8 cellular contexts compared by ENCODE assay signal in the genomic region with DNA sequence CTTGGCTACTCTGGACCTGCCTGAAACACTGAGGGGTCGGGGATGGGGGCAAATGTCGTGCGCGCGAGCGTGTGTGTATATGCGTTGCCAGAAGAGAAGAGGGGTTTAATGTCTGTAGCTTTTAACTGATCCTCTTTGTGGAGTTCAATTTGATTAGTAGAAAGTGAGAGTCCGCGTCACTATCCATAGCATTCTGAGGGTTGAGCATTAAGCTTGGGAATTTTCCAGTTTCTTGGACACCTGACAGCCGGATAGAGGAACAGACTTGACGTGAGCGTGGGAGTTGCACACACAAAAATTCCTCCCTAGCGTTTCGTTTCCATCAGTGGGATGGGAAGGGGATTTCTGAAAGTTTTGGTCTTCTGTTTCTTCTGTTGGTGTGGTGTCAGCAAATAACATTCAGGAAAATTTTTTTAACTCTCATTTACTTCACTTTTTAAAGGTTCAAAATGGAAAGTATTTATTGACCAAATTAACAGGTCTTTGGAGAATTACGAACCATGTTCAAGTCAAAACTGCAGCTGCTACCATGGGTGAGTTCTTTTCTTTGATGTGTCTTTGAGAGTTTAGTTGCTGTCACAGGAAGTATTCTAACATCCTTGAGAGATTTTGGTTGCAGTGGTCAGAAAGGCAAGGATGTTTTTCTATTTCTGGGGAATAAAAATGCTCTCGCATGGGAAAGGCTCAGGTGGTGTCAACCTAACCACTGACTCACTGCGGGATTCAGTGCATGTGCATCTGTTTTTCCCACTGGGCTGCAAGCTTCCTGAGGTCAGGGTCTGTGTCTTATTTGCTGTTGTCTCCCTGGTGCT. TPM values are rescaled to one million over a fixed set of nuclear protein-coding genes. Genes with fewer than 3 reads are reported as not detected.
A peak's percentile ranks its signal among the peaks of the same experiment; 100 is the strongest.
DNase-seq lines count a peak whose midpoint lies in the region; ATAC-seq, FAIRE-seq and TF ChIP-seq lines count a peak whose summit lies in the region.

No MANE protein-coding gene starts in this region.

- H3K27me3 ChIP-seq in neuronal stem cell (ENCODE audit: control insufficient read depth in 3 of 3, insufficient read depth in 3 of 3, low read depth in 1 of 3, low read length in 3 of 3), result no peaks in the 10 kb centered on the region

- no peaks in the 10 kb centered on the region for H3K9me3 Mint-ChIP-seq in T-helper 2 cell treated with Interferon-gamma antibody and Interleukin-4, amounts not matched to agents 5 μg/mL and 100 μg/mL, for 36 hours

- no peak overlapping the region for H2BK5ac ChIP-seq in neuronal stem cell (ENCODE audit: low read length)

- H3K27ac ChIP-seq in 22Rv1, result peak overlapping the region; percentile 52
- H3K27ac ChIP-seq in neuronal stem cell (replicated peaks; ENCODE audit: low read length), result no peak overlapping the region

- H3K4me3 ChIP-seq in fibroblast of pulmonary artery (replicated peaks; ENCODE audit: low read depth, low read length) (peak overlapping the region; percentile 90), neuronal stem cell (ENCODE audit: low read length in 2 of 2) (peak overlapping the region; percentile 84 to 89)

- H3K23ac ChIP-seq in neuronal stem cell (ENCODE audit: low read depth, low read length, poor library complexity), result no peak overlapping the region

- ATAC-seq in HG03135 (IDR thresholded peaks at IDR 0.05; ENCODE audit: unreplicated experiment), result peak; percentile 51

- peak overlapping the region; percentile 98 for H2AFZ ChIP-seq in neuronal stem cell (ENCODE audit: low read length)

- no peak overlapping the region for H4K8ac ChIP-seq in neuronal stem cell (ENCODE audit: low read depth, low read length)

- H2BK15ac ChIP-seq in neuronal stem cell (ENCODE audit: low read length), result no peak overlapping the region

- H3K4me2 ChIP-seq in neuronal stem cell (ENCODE audit: insufficient read depth, low read length, poor library complexity, severe bottlenecking), result peak overlapping the region; percentile 71

- H4K91ac ChIP-seq in neuronal stem cell (ENCODE audit: low read depth, low read length, poor library complexity), result no peak overlapping the region

- H2BK120ac ChIP-seq in neuronal stem cell (ENCODE audit: low read depth, low read length), result no peak overlapping the region

- peak overlapping the region; percentile 89 for H3K27ac Mint-ChIP-seq in T-helper 2 cell treated with Interferon-gamma antibody and Interleukin-4, amounts not matched to agents 5 μg/mL and 100 μg/mL, for 36 hours

- H3K9ac ChIP-seq in neuronal stem cell (ENCODE audit: low read depth, low read length, poor library complexity), result peak overlapping the region; percentile 90

- peaks cover 6 to 33% of the 10 kb centered on the region in 2 donors for H3K36me3 ChIP-seq in neuronal stem cell (replicated peaks in 1 of 2; ENCODE audit: control insufficient read depth in 2 of 2, insufficient read depth in 2 of 2, low read length in 2 of 2)

- H2AK5ac ChIP-seq in neuronal stem cell (ENCODE audit: low read depth, low read length), result no peak overlapping the region

- H3K14ac ChIP-seq in neuronal stem cell (ENCODE audit: low read length), result no peak overlapping the region

- peak overlapping the region; percentile 98 for H3K18ac ChIP-seq in neuronal stem cell (ENCODE audit: low read length)

- peak overlapping the region; percentile 95 for H3K4me3 Mint-ChIP-seq in T-helper 2 cell treated with Interferon-gamma antibody and Interleukin-4, amounts not matched to agents 5 μg/mL and 100 μg/mL, for 36 hours

- no peak overlapping the region for H2BK12ac ChIP-seq in neuronal stem cell (ENCODE audit: low read length)

- H3K79me1 ChIP-seq in neuronal stem cell (ENCODE audit: low read depth, low read length), result no peaks in the 10 kb centered on the region

- no peaks in the 10 kb centered on the region for H3K27me3 Mint-ChIP-seq in T-helper 2 cell treated with Interferon-gamma antibody and Interleukin-4, amounts not matched to agents 5 μg/mL and 100 μg/mL, for 36 hours (ENCODE audit: low read depth)

- TF ChIP-seq CTCF in 22Rv1 (IDR thresholded peaks at IDR 0.05) (no peak; the same call in 1 of the 2 replicates), fibroblast of pulmonary artery (IDR thresholded peaks at IDR 0.05; ENCODE audit: low read length, missing control alignments) (no peak)

- no peaks in the 10 kb centered on the region for H3K9me3 ChIP-seq in neuronal stem cell (replicated peaks in 1 of 2; ENCODE audit: control insufficient read depth in 2 of 2, insufficient read depth in 1 of 2, low read depth in 1 of 2, low read length in 2 of 2)

- H3K4me1 ChIP-seq in neuronal stem cell (ENCODE audit: control insufficient read depth in 2 of 2, insufficient read depth in 1 of 2, low read depth in 1 of 2, low read length in 2 of 2), result peaks cover 2 to 6% of the 10 kb centered on the region in 2 donors

- H3K4ac ChIP-seq in neuronal stem cell (ENCODE audit: low read length), result no peak overlapping the region

- H3K4me1 Mint-ChIP-seq in T-helper 2 cell treated with Interferon-gamma antibody and Interleukin-4, amounts not matched to agents 5 μg/mL and 100 μg/mL, for 36 hours (ENCODE audit: low read depth), result peaks cover 29% of the 10 kb centered on the region

- peak; percentile 61 for FAIRE-seq in GM12891 (lab: Jason Lieb, UNC)

- DNase-seq in GM12891 (ENCODE audit: insufficient read length, low spot score) (no peak), fibroblast of pulmonary artery (ENCODE audit: low read depth) (peak; percentile 66), neuronal stem cell (ENCODE audit: low spot score) (no peak), globus pallidus (ENCODE audit: low spot score) (no peak), GM19238 (ENCODE audit: insufficient read length, low spot score) (no peak)
- no peak for DNase-seq in T-helper 2 cell treated with Interferon-gamma antibody and Interleukin-4, amounts not matched to agents 5 μg/mL and 100 μg/mL, for 36 hours (ENCODE audit: low spot score)

- peaks cover 21% of the 10 kb centered on the region for H3K36me3 Mint-ChIP-seq in T-helper 2 cell treated with Interferon-gamma antibody and Interleukin-4, amounts not matched to agents 5 μg/mL and 100 μg/mL, for 36 hours (ENCODE audit: low read depth)

- no peak for TF ChIP-seq POLR2A in GM12891 (IDR thresholded peaks at IDR 0.05; ENCODE audit: low read depth, low read length)

- no CpG with 5 or more reads among the region's 17 CpGs for WGBS in neuronal stem cell (ENCODE audit: extremely low coverage in 2 of 2, insufficient read length in 2 of 2, insufficient replicate concordance in 1 of 2), 2 donors

TF ChIP-seq in GM12891, 5 proteins besides CTCF, POLR2A, EP300 and RAD21:
- no peak for TF ChIP-seq PAX5 (IDR thresholded peaks at IDR 0.05; ENCODE audit: insufficient read depth, low read length, severe bottlenecking)
- no peak for TF ChIP-seq TAF1 (IDR thresholded peaks at IDR 0.05; ENCODE audit: low read depth, low read length)
- TF ChIP-seq POU2F2 (IDR thresholded peaks at IDR 0.05; ENCODE audit: low read depth, low read length), result no peak
- no peak for TF ChIP-seq POLR2AphosphoS5 (IDR thresholded peaks at IDR 0.05; ENCODE audit: low read depth, low read length)
TF ChIP-seq in GM12891: peak in this region for 0.

RNA-seq across cellular contexts. Expression of gene POGLUT1, which starts 0.8 kb away (rescaled TPM):
- polyA plus RNA-seq in GM12891 (2012; ENCODE audit: low read depth, missing spikeins), result 11.5 TPM
- polyA plus RNA-seq in neuronal stem cell (2013, experiment 1 of 2), result 13.2 TPM
- polyA plus RNA-seq in neuronal stem cell (2013, experiment 2 of 2), result 14.0 TPM

RNA-seq across cellular contexts. Expression of gene TMEM39A, which starts 6.2 kb away (rescaled TPM):
- polyA plus RNA-seq in GM12891 (2012; ENCODE audit: low read depth, missing spikeins), result 10.5 TPM
- polyA plus RNA-seq in neuronal stem cell (2013, experiment 1 of 2), result 19.2 TPM
- polyA plus RNA-seq in neuronal stem cell (2013, experiment 2 of 2), result 17.0 TPM

RNA-seq across cellular contexts. Expression of gene TIMMDC1, which starts 28.8 kb away (rescaled TPM):
- 36.8 TPM for polyA plus RNA-seq in GM12891 (2012; ENCODE audit: low read depth, missing spikeins)
- polyA plus RNA-seq in neuronal stem cell (2013, experiment 1 of 2), result 70.7 TPM
- 75.4 TPM for polyA plus RNA-seq in neuronal stem cell (2013, experiment 2 of 2)
